8 cellular contexts compared by ENCODE assay signal in the genomic region with DNA sequence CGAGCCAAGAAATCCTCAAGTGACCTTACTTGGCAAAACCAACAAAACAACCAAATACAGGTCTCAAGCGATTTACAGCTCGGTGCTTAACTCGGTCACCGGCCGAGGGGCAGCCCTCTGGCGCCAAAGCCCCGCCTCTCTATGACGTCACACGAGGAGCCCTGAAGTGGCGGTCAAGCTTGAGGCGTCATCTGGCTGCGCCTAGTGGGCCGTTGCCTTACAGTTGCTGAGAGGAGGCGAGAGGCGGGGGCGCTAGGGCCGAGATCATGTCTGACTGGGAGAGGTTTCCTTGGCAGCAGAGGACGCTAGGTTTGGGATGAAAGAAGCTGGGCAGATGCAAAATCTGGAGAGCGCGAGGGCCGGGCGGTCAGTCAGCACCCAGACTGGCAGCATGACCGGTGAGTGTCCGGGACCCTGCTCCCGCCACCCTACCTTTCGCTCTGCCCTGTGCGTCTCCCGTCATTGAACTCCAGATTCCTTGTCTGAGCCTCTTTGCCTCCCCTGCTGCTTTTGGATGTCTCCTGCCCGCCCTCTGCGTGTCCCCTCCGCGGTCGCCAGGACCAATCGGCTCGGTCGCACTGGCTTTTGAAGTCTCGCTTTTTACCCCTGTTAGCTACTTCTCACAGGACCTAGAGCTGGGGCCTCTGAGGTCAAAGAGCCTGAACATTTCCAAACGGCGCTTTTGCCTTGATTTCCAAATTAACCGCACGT. TPM values are rescaled to one million over a fixed set of nuclear protein-coding genes. Genes with fewer than 3 reads are reported as not detected.
A peak's percentile ranks its signal among the peaks of the same experiment; 100 is the strongest.
DNase-seq lines count a peak whose midpoint lies in the region; ATAC-seq, FAIRE-seq and TF ChIP-seq lines count a peak whose summit lies in the region.

A gene (plus strand): TSS at position 204 of the 711 bp plus-strand sequence. CDS start 113 bp downstream, at position 317.

- H2AFZ ChIP-seq in H1 (ENCODE audit: low read length), result peak within 1 kb of the TSS; percentile 100
- H2AFZ ChIP-seq in mesenchymal stem cell (ENCODE audit: low read depth, low read length), result peak within 1 kb of the TSS; percentile 95

- H4K5ac ChIP-seq in H1 (ENCODE audit: insufficient read length, low read depth, low read length), result no peak within 1 kb of the TSS

- H3K9me3 Mint-ChIP-seq in CD8-positive, alpha-beta memory T cell, result no peaks in the 10 kb centered on the region
- H3K9me3 Mint-ChIP-seq in activated CD8-positive, alpha-beta memory T cell treated with anti-CD3 and anti-CD28 coated beads, Interleukin-2, amount 10 ng/mL, durations not matched to agents 7 days and 5 days (ENCODE audit: low read depth), result no peaks in the 10 kb centered on the region

- H3K27ac ChIP-seq in CD8-positive, alpha-beta memory T cell (ENCODE audit: low read depth, low read length), result peak within 1 kb of the TSS; percentile 84
- H3K27ac ChIP-seq in H1 (ENCODE audit: low read depth, low read length) (peak within 1 kb of the TSS; percentile 47; the same call in 1 of the 2 replicates), mesenchymal stem cell (ENCODE audit: low read length, poor library complexity, severe bottlenecking) (peak within 1 kb of the TSS; percentile 43)

- CTCF ChIA-PET in CD8-positive, alpha-beta memory T cell (lab: Charles Lee), result interaction anchor here (0.8 to 2.3 kb wide), 5 partner anchors 8 to 34 kb away, joined by 3 to 12 read pairs (median 7); no protein-coding TSS in a partner anchor
- CTCF ChIA-PET in activated CD8-positive, alpha-beta memory T cell treated with anti-CD3 and anti-CD28 coated beads, Interleukin-2, amount 10 ng/mL, durations not matched to agents 7 days and 5 days (lab: Charles Lee), result interaction anchor here (0.8 to 2.3 kb wide), 6 partner anchors 8 to 47 kb away, joined by 3 to 21 read pairs (median 4); no protein-coding TSS in a partner anchor
- CTCF ChIA-PET in H1 (lab: Charles Lee; ENCODE audit: partially characterized antibody), result interaction anchor here (0.6 to 2.6 kb wide), 6 partner anchors 8 to 403 kb away, joined by 3 to 27 read pairs (median 6); no protein-coding TSS in a partner anchor

- H3K4me2 ChIP-seq in H1 (ENCODE audit: insufficient read depth in 1 of 2, low read depth in 2 of 2, low read length in 2 of 2) (peak within 1 kb of the TSS; percentile 91 to 100), mesenchymal stem cell (ENCODE audit: low read length, poor library complexity, severe bottlenecking) (peak within 1 kb of the TSS; percentile 82)

- POLR2A ChIA-PET in CD8-positive, alpha-beta memory T cell (lab: Charles Lee), result interaction anchor here (0.8 to 2.3 kb wide), 3 partner anchors 10 to 39 kb away, joined by 3 to 9 read pairs (median 3); no protein-coding TSS in a partner anchor
- POLR2A ChIA-PET in H1 (lab: Charles Lee; ENCODE audit: partially characterized antibody), result interaction anchor here (0.7 to 1.9 kb wide), 5 partner anchors 8 to 39 kb away, joined by 3 to 5 read pairs (median 3); no protein-coding TSS in a partner anchor

- TF ChIP-seq RAD21 in H1 (IDR thresholded peaks at IDR 0.05 in 1 of 2, conservative IDR thresholded peaks at IDR 0.05 in 1 of 2; ENCODE audit: low read depth in 2 of 2, low read length in 2 of 2), result no peak

- peak within 1 kb of the TSS; percentile 76 for H3K4me3 ChIP-seq in CD8-positive, alpha-beta memory T cell (ENCODE audit: low read length)
- H3K4me3 ChIP-seq in H1 (ENCODE audit: extremely low read depth in 1 of 4, insufficient read depth in 2 of 4, low read depth in 3 of 4, low read length in 4 of 4) (peak within 1 kb of the TSS; percentile 72 to 88 (median 82)), mesenchymal stem cell (ENCODE audit: insufficient read depth in 1 of 2, low read depth in 1 of 2, low read length in 2 of 2) (peak within 1 kb of the TSS; percentile 81 to 99)

- no peaks in the 10 kb centered on the region for H3K79me2 ChIP-seq in H1 (ENCODE audit: control insufficient read depth in 1 of 2, insufficient read depth in 2 of 2, low read length in 2 of 2)

- no peaks in the 10 kb centered on the region for H3K9me3 ChIP-seq in CD8-positive, alpha-beta memory T cell (ENCODE audit: low read length)
- H3K9me3 ChIP-seq in H1 (ENCODE audit: insufficient read depth in 2 of 2, low read depth in 1 of 2, low read length in 1 of 2) (no peaks in the 10 kb centered on the region), mesenchymal stem cell (ENCODE audit: control insufficient read depth, low read length) (no peaks in the 10 kb centered on the region)

- H3K14ac ChIP-seq in H1 (ENCODE audit: insufficient read length) (no peak within 1 kb of the TSS), mesenchymal stem cell (ENCODE audit: low read length in 2 of 2) (peak within 1 kb of the TSS in 1 of 2 experiments; percentile 69)

- DNase-seq in CD8-positive, alpha-beta memory T cell, result peak; percentile 72 to 91 (median 84)
- DNase-seq in HS-27A (ENCODE audit: low read depth) (peak; percentile 76), NOMO-1 treated with dmso at 0.1 percent for 144 hours (lab: John Stamatoyannopoulos, UW; ENCODE audit: unreplicated experiment) (peak; percentile 92), H1 (ENCODE audit: low read depth in 1 of 2, low spot score in 2 of 2) (peak; percentile 91 to 99), mesenchymal stem cell (peak; percentile 97)
- DNase-seq in activated CD8-positive, alpha-beta memory T cell treated with anti-CD3 and anti-CD28 coated beads, Interleukin-2, amount 10 ng/mL, durations not matched to agents 7 days and 5 days, result peak; percentile 98
- DNase-seq in stimulated activated CD8-positive, alpha-beta memory T cell treated with anti-CD3 and anti-CD28 coated beads, Interleukin-12 subunit alpha, Interleukin-12 subunit beta, amount 100 ng/mL, for 4 hours (ENCODE audit: low read depth), result peak; percentile 78

- H3K27ac Mint-ChIP-seq in CD8-positive, alpha-beta memory T cell, result peak within 1 kb of the TSS; percentile 89 to 99 (median 98)
- peak within 1 kb of the TSS; percentile 96 for H3K27ac Mint-ChIP-seq in activated CD8-positive, alpha-beta memory T cell treated with anti-CD3 and anti-CD28 coated beads, Interleukin-2, amount 10 ng/mL, durations not matched to agents 7 days and 5 days

- peak within 1 kb of the TSS; percentile 95 to 100 (median 99) for H3K4me3 Mint-ChIP-seq in CD8-positive, alpha-beta memory T cell
- H3K4me3 Mint-ChIP-seq in activated CD8-positive, alpha-beta memory T cell treated with anti-CD3 and anti-CD28 coated beads, Interleukin-2, amount 10 ng/mL, durations not matched to agents 7 days and 5 days, result peak within 1 kb of the TSS; percentile 96

- TF ChIP-seq CTCF in H1 (IDR thresholded peaks at IDR 0.05; ENCODE audit: control extremely low read depth in 1 of 3, insufficient read depth in 1 of 3, low read depth in 1 of 3, low read length in 3 of 3), result no peak; a peak in 1 of 4 replicates

- TF ChIP-seq POLR2A in H1 (IDR thresholded peaks at IDR 0.05; ENCODE audit: control extremely low read depth in 1 of 2, low read depth in 2 of 2, low read length in 2 of 2), result peak; percentile 63 to 75

- no peak within 1 kb of the TSS for H3K56ac ChIP-seq in H1 (replicated peaks; ENCODE audit: insufficient read length, low read depth, low read length)

- no peak; a peak in 1 of 3 replicates for TF ChIP-seq EP300 in H1 (IDR thresholded peaks at IDR 0.05; ENCODE audit: borderline replicate concordance in 1 of 2, low read depth in 2 of 2, low read length in 2 of 2)

- H2BK120ac ChIP-seq in H1 (replicated peaks; ENCODE audit: low read depth, low read length) (peak within 1 kb of the TSS; percentile 34), mesenchymal stem cell (ENCODE audit: low read depth, low read length) (no peak within 1 kb of the TSS)

- no peak within 1 kb of the TSS; the same call in 1 of the 2 replicates for H3K18ac ChIP-seq in H1 (ENCODE audit: extremely low read depth, low read length)
- peak within 1 kb of the TSS in 1 of 2 experiments; percentile 89 for H3K18ac ChIP-seq in mesenchymal stem cell (ENCODE audit: low read depth in 1 of 2, low read length in 2 of 2)

- no peaks in the 10 kb centered on the region for H3K27me3 ChIP-seq in CD8-positive, alpha-beta memory T cell (ENCODE audit: insufficient read depth, low read length, poor library complexity, severe bottlenecking)
- H3K27me3 ChIP-seq in H1 (replicated peaks in 1 of 4; ENCODE audit: control insufficient read depth in 3 of 4, extremely low read depth in 1 of 4, insufficient read depth in 3 of 4, low read length in 3 of 4), result no peaks in the 10 kb centered on the region
- peaks cover 3 to 13% of the 10 kb centered on the region in 2 experiments for H3K27me3 ChIP-seq in mesenchymal stem cell (ENCODE audit: control insufficient read depth in 1 of 2, insufficient read depth in 1 of 2, low read length in 2 of 2)

- H3K36me3 ChIP-seq in CD8-positive, alpha-beta memory T cell (ENCODE audit: insufficient read depth, low read length), result no peaks in the 10 kb centered on the region
- H3K36me3 ChIP-seq in H1 (ENCODE audit: control insufficient read depth in 2 of 4, insufficient read depth in 4 of 4, low read length in 3 of 4) (no peaks in the 10 kb centered on the region), mesenchymal stem cell (ENCODE audit: control insufficient read depth in 1 of 2, insufficient read depth in 2 of 2, low read depth in 1 of 2, low read length in 2 of 2) (peaks cover 0 to 16% of the 10 kb centered on the region in 2 experiments)

- peak within 1 kb of the TSS; percentile 92; the same call in 1 of the 2 replicates for H4K8ac ChIP-seq in H1 (ENCODE audit: extremely low read depth, insufficient read depth, low read length)
- H4K8ac ChIP-seq in mesenchymal stem cell (ENCODE audit: low read length), result peak within 1 kb of the TSS; percentile 50

- H4K91ac ChIP-seq in H1 (replicated peaks; ENCODE audit: insufficient read length, low read length), result peak within 1 kb of the TSS; percentile 19
- H4K91ac ChIP-seq in mesenchymal stem cell (ENCODE audit: low read length), result peak within 1 kb of the TSS; percentile 6

- peaks cover 37 to 57% (median 57%) of the 10 kb centered on the region in 3 donors for H3K4me1 Mint-ChIP-seq in CD8-positive, alpha-beta memory T cell
- H3K4me1 Mint-ChIP-seq in activated CD8-positive, alpha-beta memory T cell treated with anti-CD3 and anti-CD28 coated beads, Interleukin-2, amount 10 ng/mL, durations not matched to agents 7 days and 5 days, result peaks cover 33% of the 10 kb centered on the region

- H3K9ac ChIP-seq in H1 (replicated peaks in 1 of 4; ENCODE audit: extremely low read depth in 1 of 4, low read depth in 3 of 4, low read length in 3 of 4), result peak within 1 kb of the TSS; percentile 66 to 75 (median 68)
- peak within 1 kb of the TSS; percentile 98 for H3K9ac ChIP-seq in mesenchymal stem cell (ENCODE audit: low read length)

- H4K20me1 ChIP-seq in H1 (replicated peaks in 1 of 2; ENCODE audit: control insufficient read depth in 1 of 2, insufficient read depth in 2 of 2, low read length in 2 of 2), result no peaks in the 10 kb centered on the region

- H2BK12ac ChIP-seq in H1 (ENCODE audit: low read depth, low read length) (no peak within 1 kb of the TSS; the same call in 1 of the 2 replicates), mesenchymal stem cell (ENCODE audit: low read length in 2 of 2) (peak within 1 kb of the TSS in 1 of 2 experiments; percentile 6)

- peak; percentile 99 for ATAC-seq in GM19463 (IDR thresholded peaks at IDR 0.05; ENCODE audit: unreplicated experiment)
- peak; percentile 96 for ATAC-seq in activated CD8-positive, alpha-beta memory T cell treated with anti-CD3 and anti-CD28 coated beads, Interleukin-2, amount 10 ng/mL, durations not matched to agents 7 days and 5 days

- 2% methylated on average over 42 of the region's 42 CpGs; no CpG with 5 or more reads in 1 of the 2 experiments for WGBS in H1 (ENCODE audit: extremely low coverage in 1 of 2, insufficient coverage in 1 of 2, insufficient read length in 1 of 2, insufficient replicate concordance in 2 of 2, low coverage in 1 of 2, low lambda C conversion rate in 2 of 2, missing lambda C conversion rate in 1 of 2), 2 experiments
- WGBS in mesenchymal stem cell, result under 1% methylated on average over 41 of the region's 42 CpGs

- H3K4ac ChIP-seq in H1 (replicated peaks; ENCODE audit: insufficient read length, low read depth, low read length), result peak within 1 kb of the TSS; percentile 3
- peak within 1 kb of the TSS in 1 of 2 experiments; percentile 37 for H3K4ac ChIP-seq in mesenchymal stem cell (ENCODE audit: low read depth in 1 of 2, low read length in 2 of 2)

- H2BK15ac ChIP-seq in H1 (ENCODE audit: low read length) (no peak within 1 kb of the TSS), mesenchymal stem cell (ENCODE audit: low read depth, poor library complexity, severe bottlenecking) (no peak within 1 kb of the TSS)

- H3K23me2 ChIP-seq in H1 (ENCODE audit: low read depth, low read length), result peaks cover 12% of the 10 kb centered on the region

- peaks cover 30% of the 10 kb centered on the region for H3K4me1 ChIP-seq in CD8-positive, alpha-beta memory T cell (ENCODE audit: insufficient read depth, low read length)
- no peaks in the 10 kb centered on the region; a peak in 1 of 7 replicates for H3K4me1 ChIP-seq in H1 (replicated peaks in 1 of 4; ENCODE audit: control insufficient read depth in 3 of 4, insufficient read depth in 4 of 4, low read length in 3 of 4)
- no peaks in the 10 kb centered on the region for H3K4me1 ChIP-seq in mesenchymal stem cell (ENCODE audit: control insufficient read depth, insufficient read depth, low read depth, low read length)

- 0 out of 2 replicates have a peak within 1 kb of the TSS, but pooled peaks have one; percentile 36 for H2BK20ac ChIP-seq in H1 (ENCODE audit: low read length)

- no peak within 1 kb of the TSS for H2BK5ac ChIP-seq in H1 (ENCODE audit: low read depth, low read length)
- no peak within 1 kb of the TSS for H2BK5ac ChIP-seq in mesenchymal stem cell (ENCODE audit: low read depth, low read length, poor library complexity, severe bottlenecking)

- no peaks in the 10 kb centered on the region; the same call in 1 of the 2 replicates for H3K79me1 ChIP-seq in H1 (ENCODE audit: low read depth, low read length)
- peaks cover 12% of the 10 kb centered on the region for H3K79me1 ChIP-seq in mesenchymal stem cell (replicated peaks; ENCODE audit: low read length, poor library complexity, severe bottlenecking)

- FAIRE-seq in H1 (lab: Jason Lieb, UNC), result peak; percentile 94

- peaks cover 4 to 5% of the 10 kb centered on the region in 2 donors for H3K27me3 Mint-ChIP-seq in CD8-positive, alpha-beta memory T cell
- peaks cover 17% of the 10 kb centered on the region for H3K27me3 Mint-ChIP-seq in activated CD8-positive, alpha-beta memory T cell treated with anti-CD3 and anti-CD28 coated beads, Interleukin-2, amount 10 ng/mL, durations not matched to agents 7 days and 5 days

- no peak within 1 kb of the TSS for H2AK5ac ChIP-seq in H1 (ENCODE audit: low read depth, low read length)
- no peak within 1 kb of the TSS for H2AK5ac ChIP-seq in mesenchymal stem cell (ENCODE audit: low read length, severe bottlenecking)

- H3K23ac ChIP-seq in H1 (ENCODE audit: insufficient read length) (no peak within 1 kb of the TSS), mesenchymal stem cell (ENCODE audit: low read length in 2 of 2) (peak within 1 kb of the TSS in 1 of 2 experiments; percentile 34)

- H3K36me3 Mint-ChIP-seq in CD8-positive, alpha-beta memory T cell, result peaks cover 0 to 31% (median 8%) of the 10 kb centered on the region in 3 donors
- H3K36me3 Mint-ChIP-seq in activated CD8-positive, alpha-beta memory T cell treated with anti-CD3 and anti-CD28 coated beads, Interleukin-2, amount 10 ng/mL, durations not matched to agents 7 days and 5 days, result peaks cover 17% of the 10 kb centered on the region

RNA-seq across cellular contexts. Expression of the gene that starts here (rescaled TPM):
- 10 to 100 TPM in 1 of 2 experiments, 1 to 10 TPM in 1; 9.8 to 10.8 TPM for total RNA-seq in CD8-positive, alpha-beta memory T cell
- 12.0 TPM for polyA plus RNA-seq in CD8-positive, alpha-beta memory T cell
- total RNA-seq in activated CD8-positive, alpha-beta memory T cell treated with anti-CD3 and anti-CD28 coated beads, Interleukin-2, amount 10 ng/mL, durations not matched to agents 7 days and 5 days, result 10 to 100 TPM; 12.4 to 14.8 TPM
- total RNA-seq in H1 (2021; fragmentation: NEBNext Ultra II Directional; extraction: Animal tissue kit (Norgen Biotek cat#: 25700)), result 2.7 and 6.5 TPM in 2 replicates
- 0.98 and 1.3 TPM in 2 replicates for polyA plus RNA-seq in H1 (2011; rRNA removed)
- polyA plus RNA-seq in H1 (2011; cell fraction: cytosol; rRNA removed), result 2.1 TPM
- polyA plus RNA-seq in H1 (2011; cell fraction: nucleus; rRNA removed), result 2.2 TPM
- polyA plus RNA-seq in H1 (2012, experiment 1 of 2), result 2.8 to 6.3 TPM (median 3.3 TPM) in 4 replicates
- polyA plus RNA-seq in H1 (2012, experiment 2 of 2), result 7.4 TPM
- polyA plus RNA-seq in H1 (2013, experiment 1 of 2), result 4.0 TPM
- polyA plus RNA-seq in H1 (2013, experiment 2 of 2), result 3.5 TPM
- 0.93 and 1.7 TPM in 2 replicates for polyA minus RNA-seq in H1 (2011; rRNA and poly(A)+ RNA removed)
- 1.8 TPM for polyA minus RNA-seq in H1 (2011; cell fraction: cytosol; rRNA and poly(A)+ RNA removed)
- polyA minus RNA-seq in H1 (2011; cell fraction: nucleus; rRNA and poly(A)+ RNA removed), result 3.1 TPM
- 10.1 TPM for polyA plus RNA-seq in mesenchymal stem cell (2013, experiment 1 of 2)
- polyA plus RNA-seq in mesenchymal stem cell (2013, experiment 2 of 2), result 10.0 TPM

Comparison
In these comparisons a context has a peak if more than half of its experiments do, and no peak if none do; other contexts are left out.
1. Peak in every context shown above with its lines: DNase-seq, ATAC-seq, H3K4me3 ChIP-seq and H3K27ac ChIP-seq.